17 cellular contexts compared by ENCODE assay signal in the genomic region with DNA sequence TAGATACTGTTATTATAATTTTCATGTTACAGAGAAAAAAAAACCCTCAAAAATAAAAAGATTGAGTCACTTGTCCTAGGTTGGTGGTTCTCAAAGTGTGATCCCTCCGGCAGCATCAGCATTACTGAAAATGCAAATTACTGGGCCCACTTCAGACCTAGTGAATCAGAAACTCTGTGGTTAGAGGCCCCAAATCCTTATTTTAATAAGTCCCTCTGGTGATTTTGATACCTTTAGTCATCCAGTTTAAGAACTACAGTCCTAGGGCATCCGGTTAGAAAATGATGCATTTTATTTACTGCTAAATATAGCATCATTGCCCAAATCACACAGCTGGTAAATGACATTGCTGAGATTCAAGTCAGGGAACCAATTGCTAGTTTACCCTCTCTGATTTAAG.
DNase-seq lines count a peak whose midpoint lies in the region; ATAC-seq and TF ChIP-seq lines count a peak whose summit lies in the region.
"Had no signal": no experiment of that assay in that cellular context is flagged by ENCODE, and none has a peak within 500 bp of the region (broad histone marks: within the 10 kb centered on the region; RNA-seq: fewer than 3 reads in every experiment).

No MANE protein-coding gene starts in this region.

- DNase-seq in activated naive CD4-positive, alpha-beta T cell treated with anti-CD3 and anti-CD28 coated beads for 36 hours = peak; percentile 63
- no peak for DNase-seq in activated naive CD4-positive, alpha-beta T cell treated with anti-CD3 and anti-CD28 coated beads, Interleukin-2, amount 50 U/mL, for 16 hours
- peak; percentile 97 for DNase-seq in LHCN-M2 (ENCODE audit: low read depth)
- DNase-seq in fibroblast of lung (ENCODE audit: low read depth in 2 of 2) = peak; percentile 28 to 81
- DNase-seq in NCI-H2029 treated with DMSO at 0.1 percent for 48 hours (lab: John Stamatoyannopoulos, UW) = no peak
- DNase-seq in NCI-H774 (lab: John Stamatoyannopoulos, UW) = no peak
- DNase-seq in SHP77 (lab: John Stamatoyannopoulos, UW) = no peak
- DNase-seq: AML-193, NCI-H1417 treated with DMSO at 0.1 percent for 48 hours, NCI-H524, right lobe of liver had no signal

- intact Hi-C loops in activated naive CD4-positive, alpha-beta T cell treated with anti-CD3 and anti-CD28 coated beads for 36 hours (cut with micrococcal nuclease) = loop anchor here (1.0 to 2.0 kb wide), 3 partner anchors 90 to 203 kb away; no protein-coding TSS in a partner anchor

- H3K4me3 ChIP-seq in fibroblast of lung (replicated peaks in 1 of 4; ENCODE audit: control extremely low read depth in 1 of 4, insufficient read depth in 1 of 4, low read depth in 3 of 4, low read length in 4 of 4) = no peak overlapping the region
- H3K4me3 ChIP-seq: esophagus muscularis mucosa, lung, right lobe of liver had no signal

- H3K9me3 ChIP-seq in fibroblast of lung (ENCODE audit: control insufficient read depth, insufficient read depth, low read depth, low read length) = no peaks in the 10 kb centered on the region
- H3K9me3 ChIP-seq: right lobe of liver had no signal

- peaks cover 3% of the 10 kb centered on the region for H3K36me3 Mint-ChIP-seq in activated naive CD4-positive, alpha-beta T cell treated with anti-CD3 and anti-CD28 coated beads for 36 hours (ENCODE audit: low read depth)
- H3K36me3 Mint-ChIP-seq in stimulated activated memory B cell treated with anti-CD40 and anti-IgM and Interleukin-4, amounts not matched to agents 10 μg/mL and 1 μg/mL and 100 μg/mL, for 72 hours = peaks cover 5% of the 10 kb centered on the region

- CTCF ChIA-PET in activated naive CD4-positive, alpha-beta T cell treated with anti-CD3 and anti-CD28 coated beads for 36 hours (lab: Charles Lee) = no interaction called here

- H3K4me2 ChIP-seq in fibroblast of lung (ENCODE audit: extremely low read depth, insufficient read depth, low read length) = no peak overlapping the region

- H3K9ac ChIP-seq in fibroblast of lung (ENCODE audit: insufficient read depth, low read length) = no peak overlapping the region

- no peak overlapping the region for H3K27ac ChIP-seq in fibroblast of lung (ENCODE audit: insufficient read depth, low read length)
- H3K27ac ChIP-seq: esophagus muscularis mucosa, right lobe of liver had no signal

- peaks cover 6% of the 10 kb centered on the region for H3K4me1 ChIP-seq in fibroblast of lung (ENCODE audit: control insufficient read depth, extremely low read depth, insufficient read depth, low read length)
- H3K4me1 ChIP-seq: right lobe of liver had no signal

- H4K20me1 ChIP-seq in fibroblast of lung (ENCODE audit: control insufficient read depth, extremely low read depth, insufficient read depth, low read length) = no peaks in the 10 kb centered on the region

- H3K9me3 Mint-ChIP-seq in activated naive CD4-positive, alpha-beta T cell treated with anti-CD3 and anti-CD28 coated beads for 36 hours = peaks cover 6% of the 10 kb centered on the region
- peaks cover 13% of the 10 kb centered on the region for H3K9me3 Mint-ChIP-seq in stimulated activated memory B cell treated with anti-CD40 and anti-IgM and Interleukin-4, amounts not matched to agents 10 μg/mL and 1 μg/mL and 100 μg/mL, for 72 hours

- no peak overlapping the region for H3K27ac Mint-ChIP-seq in activated naive CD4-positive, alpha-beta T cell treated with anti-CD3 and anti-CD28 coated beads for 36 hours
- no peak overlapping the region for H3K27ac Mint-ChIP-seq in stimulated activated memory B cell treated with anti-CD40 and anti-IgM and Interleukin-4, amounts not matched to agents 10 μg/mL and 1 μg/mL and 100 μg/mL, for 72 hours

- no peak overlapping the region for H2AFZ ChIP-seq in fibroblast of lung (ENCODE audit: low read length)

- H3K27me3 Mint-ChIP-seq in activated naive CD4-positive, alpha-beta T cell treated with anti-CD3 and anti-CD28 coated beads for 36 hours (ENCODE audit: low read depth) = no peaks in the 10 kb centered on the region
- peaks cover 5% of the 10 kb centered on the region for H3K27me3 Mint-ChIP-seq in stimulated activated memory B cell treated with anti-CD40 and anti-IgM and Interleukin-4, amounts not matched to agents 10 μg/mL and 1 μg/mL and 100 μg/mL, for 72 hours

- H3K4me3 Mint-ChIP-seq in activated naive CD4-positive, alpha-beta T cell treated with anti-CD3 and anti-CD28 coated beads for 36 hours = no peak overlapping the region
- H3K4me3 Mint-ChIP-seq in stimulated activated memory B cell treated with anti-CD40 and anti-IgM and Interleukin-4, amounts not matched to agents 10 μg/mL and 1 μg/mL and 100 μg/mL, for 72 hours = no peak overlapping the region
- H3K4me3 Mint-ChIP-seq: neural crest cell had no signal

- peaks cover 29% of the 10 kb centered on the region for H3K4me1 Mint-ChIP-seq in activated naive CD4-positive, alpha-beta T cell treated with anti-CD3 and anti-CD28 coated beads for 36 hours (ENCODE audit: low read depth)
- no peaks in the 10 kb centered on the region for H3K4me1 Mint-ChIP-seq in stimulated activated memory B cell treated with anti-CD40 and anti-IgM and Interleukin-4, amounts not matched to agents 10 μg/mL and 1 μg/mL and 100 μg/mL, for 72 hours

- no peaks in the 10 kb centered on the region for H3K36me3 ChIP-seq in fibroblast of lung (ENCODE audit: control insufficient read depth, insufficient read depth, low read length)
- H3K36me3 ChIP-seq: esophagus muscularis mucosa, right lobe of liver had no signal

- no peaks in the 10 kb centered on the region for H3K79me2 ChIP-seq in fibroblast of lung (ENCODE audit: control insufficient read depth, insufficient read depth, low read length)

- TF ChIP-seq CTCF in fibroblast of lung (conservative IDR thresholded peaks at IDR 0.05 in 1 of 2, IDR thresholded peaks at IDR 0.05 in 1 of 2; ENCODE audit: low read depth in 1 of 2, low read length in 2 of 2) = no peak

- peak; percentile 62 for ATAC-seq in stimulated activated memory B cell treated with anti-CD40 and anti-IgM and Interleukin-4, amounts not matched to agents 10 μg/mL and 1 μg/mL and 100 μg/mL, for 72 hours
- ATAC-seq: HepG2, right lobe of liver, Right ventricle myocardium inferior had no signal

- no peaks in the 10 kb centered on the region for H3K27me3 ChIP-seq in fibroblast of lung (ENCODE audit: control insufficient read depth, insufficient read depth, low read length)
- H3K27me3 ChIP-seq: esophagus muscularis mucosa had no signal

Comparison
In these comparisons a context has a peak if more than half of its experiments do, and no peak if none do; other contexts are left out.
1. DNase-seq: peak in activated naive CD4-positive, alpha-beta T cell treated with anti-CD3 and anti-CD28 coated beads for 36 hours (single experiment), LHCN-M2 (single experiment) and fibroblast of lung (2 of 2); none in activated naive CD4-positive, alpha-beta T cell treated with anti-CD3 and anti-CD28 coated beads, Interleukin-2, amount 50 U/mL, for 16 hours (single experiment), NCI-H2029 treated with DMSO at 0.1 percent for 48 hours (single experiment), NCI-H774 (single experiment) and SHP77 (0 of 2).